8 cellular contexts compared by ENCODE assay signal in the genomic region with DNA sequence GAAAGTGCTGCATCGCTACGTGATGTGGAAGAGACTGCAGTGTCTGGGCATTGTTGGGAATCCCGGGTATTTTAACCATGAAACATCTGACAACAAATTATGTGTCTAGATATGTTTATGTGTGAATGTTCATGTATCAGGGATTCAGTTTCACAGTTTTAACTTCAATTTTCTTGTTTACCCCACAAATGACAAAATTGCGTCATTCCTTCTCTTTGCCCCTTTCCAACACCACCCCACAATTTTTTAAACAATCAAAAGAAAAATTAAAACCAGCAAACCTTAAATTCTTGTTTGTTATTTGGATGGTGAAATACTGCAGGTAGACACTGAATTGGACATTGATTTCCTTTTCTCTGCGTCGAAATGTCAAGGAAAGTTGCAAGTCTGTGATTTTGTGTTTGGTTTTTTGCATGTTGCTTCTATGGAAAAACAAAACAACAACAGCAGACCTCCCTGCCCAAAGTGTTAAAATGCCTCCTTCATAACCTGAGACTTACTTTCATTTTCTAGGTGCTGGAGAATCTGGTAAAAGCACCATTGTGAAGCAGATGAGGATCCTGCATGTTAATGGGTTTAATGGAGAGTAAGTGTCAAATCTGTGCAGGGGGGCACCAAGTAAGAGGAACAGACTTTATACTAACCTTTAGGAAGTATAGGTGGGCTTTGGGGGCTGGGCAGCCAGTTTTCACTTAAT. TPM values are rescaled to one million over a fixed set of nuclear protein-coding genes. Genes with fewer than 3 reads are reported as not detected.
DNase-seq lines count a peak whose midpoint lies in the region; ATAC-seq, FAIRE-seq and TF ChIP-seq lines count a peak whose summit lies in the region.

No MANE protein-coding gene starts in this region.

- DNase-seq in CD4-positive, CD25-positive, alpha-beta regulatory T cell, result peak in 1 of 3 donors; percentile 24
- DNase-seq in MM.1S (no peak), chondrocyte (ENCODE audit: low spot score) (no peak), pancreas (no peak)
- no peak for DNase-seq in effector memory CD4-positive, alpha-beta T cell

- peak overlapping the region; percentile 72 to 92 (median 89) for H3K27ac Mint-ChIP-seq in CD4-positive, CD25-positive, alpha-beta regulatory T cell
- H3K27ac Mint-ChIP-seq in chondrocyte (ENCODE audit: unreplicated experiment) (peak overlapping the region; percentile 86), nephron (peak overlapping the region; percentile 65 to 96 (median 91))

- ATAC-seq in CD4-positive, CD25-positive, alpha-beta regulatory T cell (ENCODE audit: low read depth in 2 of 2), result no peak
- ATAC-seq in HG03521 (IDR thresholded peaks at IDR 0.05; ENCODE audit: unreplicated experiment), result no peak
- no peak for ATAC-seq in GM18861 (IDR thresholded peaks at IDR 0.05; ENCODE audit: unreplicated experiment)
- ATAC-seq in pancreas, result no peak

- H3K27me3 Mint-ChIP-seq in CD4-positive, CD25-positive, alpha-beta regulatory T cell, result no peaks in the 10 kb centered on the region
- no peaks in the 10 kb centered on the region for H3K27me3 Mint-ChIP-seq in chondrocyte (ENCODE audit: low read depth)
- no peaks in the 10 kb centered on the region for H3K27me3 Mint-ChIP-seq in nephron (ENCODE audit: low read depth)

- peaks cover 31 to 73% (median 54%) of the 10 kb centered on the region in 4 donors for H3K4me1 Mint-ChIP-seq in CD4-positive, CD25-positive, alpha-beta regulatory T cell
- H3K4me1 Mint-ChIP-seq in chondrocyte (ENCODE audit: low read depth) (peaks cover 70% of the 10 kb centered on the region), nephron (peaks cover 74% of the 10 kb centered on the region)

- peak overlapping the region; percentile 84 to 92 (median 91) for H3K4me3 Mint-ChIP-seq in CD4-positive, CD25-positive, alpha-beta regulatory T cell
- H3K4me3 Mint-ChIP-seq in chondrocyte (ENCODE audit: unreplicated experiment) (peak overlapping the region; percentile 97), nephron (peak overlapping the region; percentile 97 to 99 (median 98))

- peak overlapping the region; percentile 90 for H3K27ac ChIP-seq in CD4-positive, CD25-positive, alpha-beta regulatory T cell (ENCODE audit: insufficient read depth, low read length, poor library complexity, severe bottlenecking)
- no peak overlapping the region; the same call in 1 of the 2 replicates for H3K27ac ChIP-seq in MM.1S (ENCODE audit: low read length)
- peak overlapping the region in 2 of 4 donors; percentile 44 to 98 for H3K27ac ChIP-seq in pancreas
- no peak overlapping the region for H3K27ac ChIP-seq in effector memory CD4-positive, alpha-beta T cell (ENCODE audit: insufficient read depth, low read length, poor library complexity, severe bottlenecking)

- H3K36me3 ChIP-seq in CD4-positive, CD25-positive, alpha-beta regulatory T cell (ENCODE audit: control insufficient read depth, insufficient read depth, low read length), result peaks cover 34% of the 10 kb centered on the region
- H3K36me3 ChIP-seq in MM.1S (replicated peaks; ENCODE audit: insufficient read depth, low read length), result peaks cover 19% of the 10 kb centered on the region
- H3K36me3 ChIP-seq in pancreas, result no peaks in the 10 kb centered on the region
- H3K36me3 ChIP-seq in effector memory CD4-positive, alpha-beta T cell (ENCODE audit: control insufficient read depth, insufficient read depth, low read length), result peaks cover 16% of the 10 kb centered on the region

- peaks cover 36% of the 10 kb centered on the region for H3K4me1 ChIP-seq in CD4-positive, CD25-positive, alpha-beta regulatory T cell (ENCODE audit: control insufficient read depth, insufficient read depth, low read length, poor library complexity, severe bottlenecking)
- H3K4me1 ChIP-seq in MM.1S (ENCODE audit: low read length) (peaks cover 22% of the 10 kb centered on the region), pancreas (peaks cover 25 to 48% (median 44%) of the 10 kb centered on the region in 3 donors)
- H3K4me1 ChIP-seq in effector memory CD4-positive, alpha-beta T cell (ENCODE audit: control insufficient read depth, insufficient read depth, low read length, poor library complexity, severe bottlenecking), result peaks cover 29% of the 10 kb centered on the region

- peaks cover 13% of the 10 kb centered on the region for H3K36me3 Mint-ChIP-seq in CD4-positive, CD25-positive, alpha-beta regulatory T cell
- H3K36me3 Mint-ChIP-seq in chondrocyte (ENCODE audit: low read depth) (peaks cover 6% of the 10 kb centered on the region), nephron (ENCODE audit: low read depth) (peaks cover 39% of the 10 kb centered on the region)

- H2AFZ ChIP-seq in MM.1S (ENCODE audit: low read length), result no peak overlapping the region

- peaks cover 0 to 3% (median 0%) of the 10 kb centered on the region in 7 donors for H3K9me3 Mint-ChIP-seq in CD4-positive, CD25-positive, alpha-beta regulatory T cell
- H3K9me3 Mint-ChIP-seq in chondrocyte (ENCODE audit: low read depth) (no peaks in the 10 kb centered on the region), nephron (no peaks in the 10 kb centered on the region)

- no peak for FAIRE-seq in pancreas (lab: Jason Lieb, UNC)

- no peaks in the 10 kb centered on the region for H3K9me3 ChIP-seq in CD4-positive, CD25-positive, alpha-beta regulatory T cell (ENCODE audit: control insufficient read depth in 2 of 2, low read length in 2 of 2)
- no peaks in the 10 kb centered on the region for H3K9me3 ChIP-seq in MM.1S (replicated peaks; ENCODE audit: insufficient read depth, low read length)
- H3K9me3 ChIP-seq in pancreas, result no peaks in the 10 kb centered on the region
- no peaks in the 10 kb centered on the region for H3K9me3 ChIP-seq in effector memory CD4-positive, alpha-beta T cell (ENCODE audit: control insufficient read depth, low read length)

- H3K9me2 ChIP-seq in MM.1S (replicated peaks; ENCODE audit: insufficient read depth, low read length), result no peaks in the 10 kb centered on the region

- WGBS in pancreas, 2 donors, result 42 to 55% methylated on average over 6 of the region's 6 CpGs

- intact Hi-C loops in pancreas (cut with DNase I), result loop anchor here in 1 of 3 donors (10.0 kb wide), 1 partner anchor 80 kb away; no protein-coding TSS in a partner anchor

- H3K4me3 ChIP-seq in CD4-positive, CD25-positive, alpha-beta regulatory T cell (ENCODE audit: low read depth, low read length), result peak overlapping the region; percentile 85
- H3K4me3 ChIP-seq in MM.1S (ENCODE audit: low read length), result no peak overlapping the region
- no peak overlapping the region for H3K4me3 ChIP-seq in pancreas
- no peak overlapping the region for H3K4me3 ChIP-seq in effector memory CD4-positive, alpha-beta T cell (ENCODE audit: insufficient read depth, low read depth, low read length, poor library complexity, severe bottlenecking)

- no peak overlapping the region; the same call in 1 of the 2 replicates for H3K9ac ChIP-seq in MM.1S (ENCODE audit: low read length)

- H3F3A ChIP-seq in MM.1S (ENCODE audit: insufficient read depth, low read length), result peaks cover 4% of the 10 kb centered on the region; the same call in 1 of the 2 replicates

- no peaks in the 10 kb centered on the region for H3K27me3 ChIP-seq in CD4-positive, CD25-positive, alpha-beta regulatory T cell (ENCODE audit: control insufficient read depth, insufficient read depth, low read length)
- H3K27me3 ChIP-seq in MM.1S (replicated peaks; ENCODE audit: insufficient read depth, low read length) (no peaks in the 10 kb centered on the region), pancreas (no peaks in the 10 kb centered on the region)
- no peaks in the 10 kb centered on the region for H3K27me3 ChIP-seq in effector memory CD4-positive, alpha-beta T cell (replicated peaks; ENCODE audit: control insufficient read depth, insufficient read depth, low read length, poor library complexity, severe bottlenecking)

- peaks cover 21% of the 10 kb centered on the region; the same call in 1 of the 2 replicates for H4K20me1 ChIP-seq in MM.1S (ENCODE audit: insufficient read depth, low read length)

- no peak for TF ChIP-seq CTCF in MM.1S (IDR thresholded peaks at IDR 0.05; ENCODE audit: low read length)
- no peak for TF ChIP-seq CTCF in chondrocyte (IDR thresholded peaks at IDR 0.05)
- no peak for TF ChIP-seq CTCF in nephron (IDR thresholded peaks at IDR 0.05; ENCODE audit: unreplicated experiment in 3 of 3)
- TF ChIP-seq CTCF in pancreas (IDR thresholded peaks at IDR 0.05), result no peak

- peaks cover 89% of the 10 kb centered on the region for H3K79me2 ChIP-seq in MM.1S (ENCODE audit: low read length)

- H3K4me2 ChIP-seq in MM.1S (ENCODE audit: low read depth, low read length), result peak overlapping the region; percentile 73

RNA-seq across cellular contexts. Expression of a gene that starts 42.7 kb away (rescaled TPM):
- 890 TPM for total RNA-seq in CD4-positive, CD25-positive, alpha-beta regulatory T cell
- 100 to 1,000 TPM; 127 to 171 (median 154) TPM for polyA plus RNA-seq in CD4-positive, CD25-positive, alpha-beta regulatory T cell
- total RNA-seq in chondrocyte (1,127 to 1,393 TPM (median 1,374 TPM) in 3 replicates), pancreas (100 to 1,000 TPM; 349 to 850 (median 535) TPM)
- polyA plus RNA-seq in pancreas, result 1,000 to 10,000 TPM; 1,207 to 2,220 TPM

RNA-seq across cellular contexts. Expression of a gene that starts 44.5 kb away (rescaled TPM):
- total RNA-seq in CD4-positive, CD25-positive, alpha-beta regulatory T cell, result 0.54 TPM
- not detected for polyA plus RNA-seq in CD4-positive, CD25-positive, alpha-beta regulatory T cell
- total RNA-seq in chondrocyte (1.1 to 2.7 TPM (median 1.7 TPM) in 3 replicates), pancreas (under 1 TPM; 0.47 to 0.84 (median 0.53) TPM)
- polyA plus RNA-seq in pancreas, result 1 to 10 TPM in 1 of 2 donors, under 1 TPM in 1; 0.68 to 2.8 TPM
